In genomic region chr9:127904888-127905728, GRCh38 we compare ENCODE assay signal across 8 cellular contexts. TPM values are rescaled to one million over a fixed set of nuclear protein-coding genes. Genes with fewer than 3 reads are reported as not detected.
DNase-seq lines count a peak whose midpoint lies in the region; ATAC-seq, FAIRE-seq and TF ChIP-seq lines count a peak whose summit lies in the region.

No MANE protein-coding gene starts in this region.

- no peak for DNase-seq in GM12891 (ENCODE audit: insufficient read length, low spot score)
- DNase-seq in WERI-Rb-1, result no peak
- DNase-seq in LoVo (ENCODE audit: low spot score), result no peak
- no peak for DNase-seq in NCI-H146 treated with DMSO at 0.1 percent for 48 hours (lab: John Stamatoyannopoulos, UW; ENCODE audit: unreplicated experiment)
- DNase-seq in endothelial cell (ENCODE audit: low spot score), result no peak

- TF ChIP-seq CTCF in WERI-Rb-1 (IDR thresholded peaks at IDR 0.05; ENCODE audit: low read depth, low read length) (no peak), parathyroid adenoma (IDR thresholded peaks at IDR 0.05) (no peak), endothelial cell (IDR thresholded peaks at IDR 0.05; ENCODE audit: unreplicated experiment) (no peak)

- no peak overlapping the region for H3K4me2 ChIP-seq in parathyroid adenoma (ENCODE audit: low read length)

- H3K9ac ChIP-seq in duodenal mucosa (ENCODE audit: low read depth in 1 of 2, low read length in 2 of 2), result peak overlapping the region; percentile 34 to 63
- H3K9ac ChIP-seq in parathyroid adenoma, result no peak overlapping the region

- H3K36me3 ChIP-seq in WERI-Rb-1, result peaks cover 4% of the 10 kb centered on the region; the same call in 1 of the 2 replicates
- H3K36me3 ChIP-seq in duodenal mucosa (ENCODE audit: control insufficient read depth in 1 of 2, insufficient read depth in 2 of 2, low read length in 2 of 2), result peaks cover 6 to 8% of the 10 kb centered on the region in 2 donors
- H3K36me3 ChIP-seq in parathyroid adenoma (ENCODE audit: control insufficient read depth, insufficient read depth, low read length), result no peaks in the 10 kb centered on the region

- H2AFZ ChIP-seq in parathyroid adenoma, result no peak overlapping the region

- H3K27ac Mint-ChIP-seq in endothelial cell (ENCODE audit: unreplicated experiment), result no peak overlapping the region

- H3K79me2 ChIP-seq in parathyroid adenoma, result no peaks in the 10 kb centered on the region

- H3K4me3 Mint-ChIP-seq in endothelial cell (ENCODE audit: unreplicated experiment), result no peak overlapping the region

- H3K36me3 Mint-ChIP-seq in endothelial cell (ENCODE audit: low read depth, unreplicated experiment), result no peaks in the 10 kb centered on the region

- FAIRE-seq in GM12891 (lab: Jason Lieb, UNC), result no peak

- H3K4me1 ChIP-seq in duodenal mucosa (ENCODE audit: control insufficient read depth in 1 of 2, insufficient read depth in 2 of 2, low read length in 2 of 2) (peaks cover 35 to 43% of the 10 kb centered on the region in 2 donors), parathyroid adenoma (no peaks in the 10 kb centered on the region)

- H3K4me3 ChIP-seq in WERI-Rb-1 (ENCODE audit: low read depth, low read length), result no peak overlapping the region
- peak overlapping the region; percentile 26 to 50 for H3K4me3 ChIP-seq in duodenal mucosa (ENCODE audit: low read depth in 1 of 2, low read length in 2 of 2)
- no peak overlapping the region for H3K4me3 ChIP-seq in parathyroid adenoma (ENCODE audit: low read depth, low read length)

- H3K9me3 ChIP-seq in WERI-Rb-1 (ENCODE audit: severe bottlenecking), result no peaks in the 10 kb centered on the region
- H3K9me3 ChIP-seq in duodenal mucosa (ENCODE audit: control insufficient read depth in 1 of 2, low read length in 2 of 2), result no peaks in the 10 kb centered on the region
- no peaks in the 10 kb centered on the region for H3K9me3 ChIP-seq in parathyroid adenoma (ENCODE audit: control insufficient read depth, low read length)

- no peaks in the 10 kb centered on the region for H3K9me3 Mint-ChIP-seq in endothelial cell (ENCODE audit: unreplicated experiment)

- ATAC-seq in GM21529 (IDR thresholded peaks at IDR 0.05; ENCODE audit: unreplicated experiment), result no peak

- H3K4me1 Mint-ChIP-seq in endothelial cell (ENCODE audit: unreplicated experiment), result peaks cover 24% of the 10 kb centered on the region

- H3K27me3 ChIP-seq in WERI-Rb-1 (ENCODE audit: insufficient read depth, low read depth, severe bottlenecking) (no peaks in the 10 kb centered on the region), duodenal mucosa (ENCODE audit: control insufficient read depth in 1 of 2, insufficient read depth in 2 of 2, low read length in 2 of 2) (no peaks in the 10 kb centered on the region), parathyroid adenoma (ENCODE audit: control insufficient read depth, insufficient read depth, low read length) (no peaks in the 10 kb centered on the region)

- no peak; the same call in 1 of the 2 replicates for TF ChIP-seq POLR2A in GM12891 (IDR thresholded peaks at IDR 0.05; ENCODE audit: low read depth, low read length)

- peaks cover 7% of the 10 kb centered on the region for H3K27me3 Mint-ChIP-seq in endothelial cell (ENCODE audit: unreplicated experiment)

- H3K27ac ChIP-seq in WERI-Rb-1 (peak overlapping the region; percentile 38), duodenal mucosa (ENCODE audit: low read depth, low read length) (peak overlapping the region; percentile 75), parathyroid adenoma (peak overlapping the region; percentile 47)

TF ChIP-seq in GM12891, 5 proteins besides CTCF, POLR2A, EP300 and RAD21:
- TF ChIP-seq POU2F2 (IDR thresholded peaks at IDR 0.05; ENCODE audit: low read depth, low read length) (peak; percentile 48; the same call in 1 of the 2 replicates), SPI1 (IDR thresholded peaks at IDR 0.05; ENCODE audit: low read depth, low read length) (peak; percentile 45; the same call in 1 of the 2 replicates), POLR2AphosphoS5 (IDR thresholded peaks at IDR 0.05; ENCODE audit: low read depth, low read length) (no peak)

RNA-seq across cellular contexts. Expression of gene ST6GALNAC6, which starts 5.7 kb away (rescaled TPM):
- polyA plus RNA-seq in GM12891 (2012; ENCODE audit: low read depth, missing spikeins), result 23.2 TPM
- total RNA-seq in endothelial cell (ENCODE audit: unreplicated experiment), result 80.0 TPM

RNA-seq across cellular contexts. Expression of gene ST6GALNAC4, which starts 11.7 kb away (rescaled TPM):
- polyA plus RNA-seq in GM12891 (2012; ENCODE audit: low read depth, missing spikeins), result 27.0 TPM
- 25.0 TPM for total RNA-seq in endothelial cell (ENCODE audit: unreplicated experiment)

RNA-seq across cellular contexts. Expression of gene PIP5KL1, which starts 25.5 kb away (rescaled TPM):
- polyA plus RNA-seq in GM12891 (2012; ENCODE audit: low read depth, missing spikeins), result 0.42 TPM
- total RNA-seq in endothelial cell (ENCODE audit: unreplicated experiment), result 2.4 TPM

RNA-seq across cellular contexts. Expression of gene AK1, which starts 27.6 kb away (rescaled TPM):
- 7.0 TPM for polyA plus RNA-seq in GM12891 (2012; ENCODE audit: low read depth, missing spikeins)
- total RNA-seq in endothelial cell (ENCODE audit: unreplicated experiment), result 63.3 TPM

RNA-seq across cellular contexts. Expression of gene DPM2, which starts 32.5 kb away (rescaled TPM):
- polyA plus RNA-seq in GM12891 (2012; ENCODE audit: low read depth, missing spikeins), result 28.2 TPM
- 31.5 TPM for total RNA-seq in endothelial cell (ENCODE audit: unreplicated experiment)

Comparison
In these comparisons a context has a peak if more than half of its experiments do, and no peak if none do; other contexts are left out.
1. H3K4me3 ChIP-seq: peak in duodenal mucosa (2 of 2); none in WERI-Rb-1 (single experiment) and parathyroid adenoma (single experiment).
2. Peak in every context shown above with its lines, with median percentiles within 50 percentile points of each other: H3K27ac ChIP-seq.